ENCODE assay signal across 17 cellular contexts in the genomic region with DNA sequence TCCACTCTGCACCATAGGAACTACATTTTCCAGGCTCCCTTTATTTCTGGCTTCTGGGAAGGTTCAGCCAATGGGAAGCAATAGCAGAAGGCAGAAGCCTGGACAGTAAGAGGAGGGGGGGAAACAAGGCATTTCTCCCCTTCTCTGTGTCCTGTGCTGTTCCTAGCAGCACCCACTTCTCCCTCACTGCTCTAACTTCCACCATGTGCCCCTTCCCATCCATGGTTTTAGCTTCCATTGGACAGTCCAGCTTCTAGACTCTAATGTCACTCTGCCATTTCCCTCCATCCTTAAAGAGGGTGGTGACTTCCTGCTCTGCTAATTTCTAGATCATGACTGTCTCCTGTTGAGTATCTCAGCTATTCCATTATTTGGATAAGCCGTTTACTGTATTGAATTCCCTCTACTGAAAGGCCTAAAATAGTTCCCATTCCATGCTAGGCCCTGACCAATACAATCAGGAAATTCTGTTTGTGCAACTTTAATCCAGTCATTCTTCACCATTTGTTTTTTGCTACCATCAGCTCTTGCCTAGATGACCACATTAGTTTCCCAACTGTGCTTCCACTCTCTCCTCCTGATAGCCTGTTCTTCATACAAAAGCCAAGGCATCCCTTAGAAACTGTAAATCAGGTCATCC.
"Had no signal": no experiment of that assay in that cellular context is flagged by ENCODE, and none has a peak within 500 bp of the region (broad histone marks: within the 10 kb centered on the region; RNA-seq: fewer than 3 reads in every experiment).

No MANE protein-coding gene starts in this region.

- H3K27ac ChIP-seq: foreskin keratinocyte, prostate gland, skin epidermis, tibial artery had no signal

- H3K4me3 ChIP-seq: lung, prostate gland, skin epidermis, tibial artery had no signal

- DNase-seq: activated CD4-positive, alpha-beta T cell treated with anti-CD3 and anti-CD28 coated beads for 36 hours; activated CD4-positive, alpha-beta T cell treated with anti-CD3 and anti-CD28 coated beads, Interleukin-2, amount 50 U/mL, for 48 hours; activated gamma-delta T cell; amniotic stem cell; effector memory CD8-positive, alpha-beta T cell; foreskin keratinocyte; kidney; nephron progenitor cell; right cardiac atrium; stimulated activated naive CD8-positive, alpha-beta T cell treated with anti-CD3 and anti-CD28 coated beads, Interleukin-15, Interleukin-2, amounts not matched to agents 100 U/mL and 50 U/mL, for 24 hours; substantia nigra; tibial artery had no signal

- H3K36me3 ChIP-seq: prostate gland, tibial artery had no signal

- H3K27me3 ChIP-seq: foreskin keratinocyte, tibial artery had no signal

- ATAC-seq: activated CD4-positive, alpha-beta T cell treated with anti-CD3 and anti-CD28 coated beads for 36 hours; activated naive CD4-positive, alpha-beta T cell treated with anti-CD3 and anti-CD28 coated beads, Interleukin-2, amount 50 U/mL, for 72 hours; effector memory CD8-positive, alpha-beta T cell; foreskin keratinocyte; left lobe of liver; right cardiac atrium; stimulated activated naive CD8-positive, alpha-beta T cell treated with anti-CD3 and anti-CD28 coated beads, Interleukin-15, Interleukin-2, amounts not matched to agents 100 U/mL and 50 U/mL, for 24 hours had no signal

- H3K4me1 ChIP-seq: foreskin keratinocyte, prostate gland had no signal

- H3K9me3 ChIP-seq: prostate gland, tibial artery had no signal
